20 cellular contexts compared by ENCODE assay signal in genomic region chr10:114680557-114681117, GRCh38.
"Had no signal": no experiment of that assay in that cellular context is flagged by ENCODE, and none has a peak within 500 bp of the region (broad histone marks: within the 10 kb centered on the region; RNA-seq: fewer than 3 reads in every experiment).

No MANE protein-coding gene starts in this region.

- H3K27ac ChIP-seq: cardiac muscle cell, testis had no signal

- H3K36me3 ChIP-seq: cardiac muscle cell, stomach had no signal

- DNase-seq: activated CD4-positive, alpha-beta T cell treated with anti-CD3 and anti-CD28 coated beads for 48 hours; activated CD4-positive, CD25-positive, alpha-beta regulatory T cell; activated CD8-positive, alpha-beta T cell treated with anti-CD3 and anti-CD28 coated beads for 36 hours; activated naive CD4-positive, alpha-beta T cell treated with Interleukin-2 at 50 U/mL for 16 hours; activated naive CD8-positive, alpha-beta T cell treated with anti-CD3 and anti-CD28 coated beads, Interleukin-2, amount 10 ng/mL, durations not matched to agents 7 days and 5 days; activated T-cell treated with anti-CD3 and anti-CD28 coated beads, Interleukin-2, amount 50 U/mL, for 1 hour; amygdala; effector memory CD4-positive, alpha-beta T cell; foreskin fibroblast; hypothalamus; mammary epithelial cell; occipital lobe; posterior cingulate gyrus; retina; stimulated activated CD4-positive, alpha-beta T cell treated with anti-CD3 and anti-CD28 coated beads, Interleukin-4, amount 100 ng/mL, for 1 hour; stomach; testis had no signal

- H3K4me3 ChIP-seq: cardiac muscle cell, smooth muscle cell, stomach, testis had no signal

- H3K9me3 ChIP-seq: stomach, testis had no signal

- H3K27me3 ChIP-seq: cardiac muscle cell, stomach, testis had no signal

- ATAC-seq: activated CD8-positive, alpha-beta T cell treated with anti-CD3 and anti-CD28 coated beads for 36 hours; left lobe of liver had no signal
